In the genomic region with DNA sequence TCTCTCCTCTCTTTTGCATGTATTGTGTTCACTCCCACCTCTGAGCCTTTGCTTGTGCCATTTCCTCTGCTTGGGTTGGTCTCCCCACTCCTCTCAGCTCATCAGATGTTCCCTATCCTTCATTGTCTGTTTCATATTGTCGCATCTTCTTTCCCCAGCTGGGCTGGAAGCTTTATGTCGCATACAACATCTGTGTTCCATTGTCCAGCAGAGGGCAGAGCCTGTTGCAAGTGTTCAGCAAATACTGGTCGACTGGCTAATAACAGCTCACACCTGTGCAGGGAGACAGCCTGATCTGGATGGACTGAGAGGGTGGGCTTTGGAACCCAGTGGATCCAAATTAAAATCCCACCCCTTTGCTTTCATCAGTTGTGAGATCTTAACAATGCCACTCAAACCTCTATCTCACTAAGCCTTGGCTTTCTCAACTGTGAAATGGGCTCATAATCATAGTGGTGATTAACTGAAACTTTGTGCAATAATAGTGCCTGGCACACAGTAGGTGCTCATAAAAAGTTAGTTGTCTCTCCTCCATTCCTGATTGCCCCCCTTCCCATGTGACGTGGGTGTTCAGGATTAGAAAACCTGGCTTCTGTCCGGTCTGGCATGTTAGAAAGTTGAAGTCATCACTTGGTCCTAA, we compare ENCODE assay signal across 9 cellular contexts.
A peak's percentile ranks its signal among the peaks of the same experiment; 100 is the strongest.
DNase-seq lines count a peak whose midpoint lies in the region; ATAC-seq and TF ChIP-seq lines count a peak whose summit lies in the region.
"Had no signal": no experiment of that assay in that cellular context is flagged by ENCODE, and none has a peak within 500 bp of the region (broad histone marks: within the 10 kb centered on the region; RNA-seq: fewer than 3 reads in every experiment).

No MANE protein-coding gene starts in this region.

- H2BK120ac ChIP-seq in mesenchymal stem cell (ENCODE audit: low read depth, low read length) = no peak overlapping the region

- H2BK12ac ChIP-seq in mesenchymal stem cell (ENCODE audit: low read length in 2 of 2) = no peak overlapping the region

- H3K36me3 Mint-ChIP-seq in CD4-positive, alpha-beta T cell (ENCODE audit: low read depth) = no peaks in the 10 kb centered on the region

- peak overlapping the region in 1 of 2 experiments; percentile 3 for H3K18ac ChIP-seq in mesenchymal stem cell (ENCODE audit: low read depth in 1 of 2, low read length in 2 of 2)

- DNase-seq in CD4-positive, alpha-beta T cell = no peak
- peak; percentile 15 for DNase-seq in adipocyte (ENCODE audit: low read depth)
- DNase-seq in mesenchymal stem cell = peak; percentile 33
- no peak for DNase-seq in stimulated activated CD4-positive, alpha-beta T cell treated with anti-CD3 and anti-CD28 coated beads, Interleukin-4, amount 100 ng/mL, for 24 hours
- no peak for DNase-seq in stimulated activated naive CD4-positive, alpha-beta T cell (lab: John Stamatoyannopoulos, UW)
- no peak for DNase-seq in activated naive CD4-positive, alpha-beta T cell (lab: John Stamatoyannopoulos, UW)
- DNase-seq: ovary had no signal

- peaks cover 5% of the 10 kb centered on the region for H3K9me3 Mint-ChIP-seq in CD4-positive, alpha-beta T cell

- no peaks in the 10 kb centered on the region for H3K36me3 ChIP-seq in adipocyte (ENCODE audit: control insufficient read depth, insufficient read depth, low read length, severe bottlenecking)
- H3K36me3 ChIP-seq in mesenchymal stem cell (ENCODE audit: control insufficient read depth in 1 of 2, insufficient read depth in 2 of 2, low read depth in 1 of 2, low read length in 2 of 2) = peaks cover 9 to 45% of the 10 kb centered on the region in 2 experiments
- H3K36me3 ChIP-seq: ovary had no signal

- no peak overlapping the region for H2BK15ac ChIP-seq in mesenchymal stem cell (ENCODE audit: low read depth, poor library complexity, severe bottlenecking)

- H3K27me3 Mint-ChIP-seq in CD4-positive, alpha-beta T cell = no peaks in the 10 kb centered on the region

- peak; percentile 29 for TF ChIP-seq CTCF in CD4-positive, alpha-beta T cell (IDR thresholded peaks at IDR 0.05)

- H3K9me3 ChIP-seq in CD4-positive, alpha-beta T cell (ENCODE audit: control insufficient read depth, low read length) = no peaks in the 10 kb centered on the region
- H3K9me3 ChIP-seq in adipocyte (ENCODE audit: control insufficient read depth, low read length) = peaks cover under 1% of the 10 kb centered on the region
- peaks cover 1% of the 10 kb centered on the region for H3K9me3 ChIP-seq in mesenchymal stem cell (ENCODE audit: control insufficient read depth, low read length)
- H3K9me3 ChIP-seq: ovary had no signal

- WGBS in mesenchymal stem cell = 89% methylated on average over 5 of the region's 5 CpGs

- H3K4me1 Mint-ChIP-seq in CD4-positive, alpha-beta T cell (ENCODE audit: low read depth) = peaks cover 74% of the 10 kb centered on the region

- CTCF ChIA-PET in CD4-positive, alpha-beta T cell (lab: Charles Lee) = interaction anchor here (0.5 kb wide), 1 partner anchor 95 kb away, joined by 3 read pairs; no protein-coding TSS in a partner anchor

- no peak overlapping the region for H2AFZ ChIP-seq in mesenchymal stem cell (ENCODE audit: low read depth, low read length)

- H3K23ac ChIP-seq in mesenchymal stem cell (ENCODE audit: low read length in 2 of 2) = no peak overlapping the region

- peaks cover 5% of the 10 kb centered on the region for H3K79me1 ChIP-seq in mesenchymal stem cell (replicated peaks; ENCODE audit: low read length, poor library complexity, severe bottlenecking)

- peak overlapping the region; percentile 38 for H3K4me3 Mint-ChIP-seq in CD4-positive, alpha-beta T cell

- no peak for ATAC-seq in CD4-positive, alpha-beta T cell (ENCODE audit: poor library complexity)
- ATAC-seq in GM21526 (IDR thresholded peaks at IDR 0.05; ENCODE audit: low FRiP score, unreplicated experiment) (peak; percentile 51), GM19397 (IDR thresholded peaks at IDR 0.05; ENCODE audit: unreplicated experiment) (no peak)

- no peak overlapping the region for H4K8ac ChIP-seq in mesenchymal stem cell (ENCODE audit: low read length)

- no peak overlapping the region for H3K27ac ChIP-seq in CD4-positive, alpha-beta T cell (ENCODE audit: low read depth, low read length)
- H3K27ac ChIP-seq in mesenchymal stem cell (ENCODE audit: low read length, poor library complexity, severe bottlenecking) = no peak overlapping the region
- H3K27ac ChIP-seq: ovary had no signal

- H3K9ac ChIP-seq in adipocyte (ENCODE audit: low read length) = no peak overlapping the region
- H3K9ac ChIP-seq in mesenchymal stem cell (ENCODE audit: low read length) = no peak overlapping the region

- H3K4me3 ChIP-seq in adipocyte (ENCODE audit: low read length) (no peak overlapping the region), mesenchymal stem cell (ENCODE audit: insufficient read depth in 1 of 2, low read depth in 1 of 2, low read length in 2 of 2) (no peak overlapping the region)
- H3K4me3 ChIP-seq: ovary had no signal

- no peak overlapping the region for H3K14ac ChIP-seq in mesenchymal stem cell (ENCODE audit: low read length in 2 of 2)

- H2BK5ac ChIP-seq in mesenchymal stem cell (ENCODE audit: low read depth, low read length, poor library complexity, severe bottlenecking) = no peak overlapping the region

- H3K4me1 ChIP-seq in adipocyte (ENCODE audit: control insufficient read depth, insufficient read depth, low read length) (peaks cover 19% of the 10 kb centered on the region), mesenchymal stem cell (ENCODE audit: control insufficient read depth, insufficient read depth, low read depth, low read length) (peaks cover 1% of the 10 kb centered on the region)

- H4K91ac ChIP-seq in mesenchymal stem cell (ENCODE audit: low read length) = no peak overlapping the region

- intact Hi-C loops in CD4-positive, alpha-beta T cell (cut with DNase I, micrococcal nuclease) = no loop called here

- H3K4me2 ChIP-seq in mesenchymal stem cell (ENCODE audit: low read length, poor library complexity, severe bottlenecking) = no peak overlapping the region

- POLR2A ChIA-PET in CD4-positive, alpha-beta T cell (lab: Charles Lee) = no interaction called here

- H2AK5ac ChIP-seq in mesenchymal stem cell (ENCODE audit: low read length, severe bottlenecking) = no peak overlapping the region

- peak overlapping the region in 1 of 2 experiments; percentile 2 for H3K4ac ChIP-seq in mesenchymal stem cell (ENCODE audit: low read depth in 1 of 2, low read length in 2 of 2)

- no peaks in the 10 kb centered on the region for H3K27me3 ChIP-seq in CD4-positive, alpha-beta T cell (ENCODE audit: control insufficient read depth, insufficient read depth, low read length)
- no peaks in the 10 kb centered on the region for H3K27me3 ChIP-seq in adipocyte (replicated peaks; ENCODE audit: control insufficient read depth, insufficient read depth, low read length)
- H3K27me3 ChIP-seq in mesenchymal stem cell (ENCODE audit: control insufficient read depth in 1 of 2, insufficient read depth in 1 of 2, low read length in 2 of 2) = no peaks in the 10 kb centered on the region
- H3K27me3 ChIP-seq: ovary had no signal

- H3K27ac Mint-ChIP-seq in CD4-positive, alpha-beta T cell = peak overlapping the region; percentile 90

Comparison
In these comparisons a context has a peak if more than half of its experiments do, and no peak if none do; other contexts are left out.
1. DNase-seq: peak in adipocyte (single experiment) and mesenchymal stem cell (single experiment); none in CD4-positive, alpha-beta T cell (0 of 10), stimulated activated CD4-positive, alpha-beta T cell treated with anti-CD3 and anti-CD28 coated beads, Interleukin-4, amount 100 ng/mL, for 24 hours (single experiment), stimulated activated naive CD4-positive, alpha-beta T cell (0 of 6) and activated naive CD4-positive, alpha-beta T cell (0 of 4).